In genomic region chr17:55266051-55266957, GRCh38 we compare ENCODE assay signal across 9 cellular contexts. TPM values are rescaled to one million over a fixed set of nuclear protein-coding genes. Genes with fewer than 3 reads are reported as not detected.
DNase-seq lines count a peak whose midpoint lies in the region; ATAC-seq and TF ChIP-seq lines count a peak whose summit lies in the region.
"Had no signal": no experiment of that assay in that cellular context is flagged by ENCODE, and none has a peak within 500 bp of the region (broad histone marks: within the 10 kb centered on the region; RNA-seq: fewer than 3 reads in every experiment).

No MANE protein-coding gene starts in this region.

- no peaks in the 10 kb centered on the region for H4K20me1 ChIP-seq in hepatocyte (ENCODE audit: insufficient read depth, poor library complexity, severe bottlenecking)

- H3K27me3 ChIP-seq in hepatocyte (peaks cover 83% of the 10 kb centered on the region), prostate gland (replicated peaks; ENCODE audit: insufficient read depth) (no peaks in the 10 kb centered on the region)

- peak overlapping the region; percentile 33 for H3K4me3 Mint-ChIP-seq in activated CD4-positive, alpha-beta memory T cell treated with anti-CD3 and anti-CD28 coated beads, Interleukin-2, amount 10 ng/mL, durations not matched to agents 7 days and 5 days

- H3K4me2 ChIP-seq in hepatocyte = peak overlapping the region; percentile 97

- CTCF ChIA-PET in activated CD4-positive, alpha-beta memory T cell treated with anti-CD3 and anti-CD28 coated beads, Interleukin-2, amount 10 ng/mL, durations not matched to agents 7 days and 5 days (lab: Charles Lee) = interaction anchor here (0.7 to 1.3 kb wide), 2 partner anchors 28 kb away, joined by 3 to 4 read pairs; no protein-coding TSS in a partner anchor

- H2AFZ ChIP-seq in hepatocyte = peak overlapping the region; percentile 73

- peaks cover 71% of the 10 kb centered on the region for H3K27me3 Mint-ChIP-seq in activated CD4-positive, alpha-beta memory T cell treated with anti-CD3 and anti-CD28 coated beads, Interleukin-2, amount 10 ng/mL, durations not matched to agents 7 days and 5 days

- H3K27ac Mint-ChIP-seq in activated CD4-positive, alpha-beta memory T cell treated with anti-CD3 and anti-CD28 coated beads, Interleukin-2, amount 10 ng/mL, durations not matched to agents 7 days and 5 days = no peak overlapping the region

- WGBS in hepatocyte (ENCODE audit: low lambda C conversion rate, missing lambda C conversion rate) = 24% methylated on average over 23 of the region's 25 CpGs
- WGBS in prostate gland = 11% methylated on average over 25 of the region's 25 CpGs

- ATAC-seq in GM18505 (IDR thresholded peaks at IDR 0.05; ENCODE audit: unreplicated experiment) (no peak), GM21825 (IDR thresholded peaks at IDR 0.05; ENCODE audit: unreplicated experiment) (no peak)

- TF ChIP-seq POLR2A in prostate gland (IDR thresholded peaks at IDR 0.05) = no peak
- TF ChIP-seq POLR2A in GM18505 (IDR thresholded peaks at IDR 0.05; ENCODE audit: borderline replicate concordance, extremely low read depth, insufficient read depth, insufficient read length) = no peak

- H3K36me3 Mint-ChIP-seq in activated CD4-positive, alpha-beta memory T cell treated with anti-CD3 and anti-CD28 coated beads, Interleukin-2, amount 10 ng/mL, durations not matched to agents 7 days and 5 days (ENCODE audit: low read depth) = no peaks in the 10 kb centered on the region

- in situ Hi-C loops in G401 (cut with HindIII; ENCODE audit: low sequenced_read_pairs) = no loop called here

- POLR2A ChIA-PET in activated CD4-positive, alpha-beta memory T cell treated with anti-CD3 and anti-CD28 coated beads, Interleukin-2, amount 10 ng/mL, durations not matched to agents 7 days and 5 days (lab: Charles Lee) = interaction anchor here (1.4 to 4.7 kb wide), 2 partner anchors 10 to 28 kb away, joined by 3 to 25 read pairs; no protein-coding TSS in a partner anchor

- no peaks in the 10 kb centered on the region for H3K9me3 Mint-ChIP-seq in activated CD4-positive, alpha-beta memory T cell treated with anti-CD3 and anti-CD28 coated beads, Interleukin-2, amount 10 ng/mL, durations not matched to agents 7 days and 5 days

- peaks cover 20% of the 10 kb centered on the region for H3K4me1 Mint-ChIP-seq in activated CD4-positive, alpha-beta memory T cell treated with anti-CD3 and anti-CD28 coated beads, Interleukin-2, amount 10 ng/mL, durations not matched to agents 7 days and 5 days

- H3K4me3 ChIP-seq in hepatocyte (no peak overlapping the region), prostate gland (peak overlapping the region; percentile 39 to 45)

- TF ChIP-seq CTCF in hepatocyte (IDR thresholded peaks at IDR 0.05; ENCODE audit: poor library complexity) (no peak), prostate gland (IDR thresholded peaks at IDR 0.05) (no peak)

- intact Hi-C loops in prostate gland (cut with DNase I) = loop anchor here (10.0 kb wide), 1 partner anchor 78 kb away; no protein-coding TSS in a partner anchor

- H3K27ac ChIP-seq in hepatocyte (no peak overlapping the region), prostate gland (peak overlapping the region; percentile 78 to 80)

- no peaks in the 10 kb centered on the region for H3K36me3 ChIP-seq in hepatocyte (replicated peaks; ENCODE audit: insufficient read depth, low read depth)
- no peaks in the 10 kb centered on the region for H3K36me3 ChIP-seq in prostate gland

- DNase-seq in G401 (ENCODE audit: low spot score) = peak; percentile 60
- DNase-seq in activated CD4-positive, alpha-beta memory T cell treated with anti-CD3 and anti-CD28 coated beads, Interleukin-2, amount 10 ng/mL, durations not matched to agents 7 days and 5 days = no peak
- DNase-seq in hepatocyte (ENCODE audit: low spot score) = no peak
- DNase-seq in prostate gland (ENCODE audit: low spot score) = no peak
- DNase-seq in NCI-H524 treated with DMSO at 0.1 percent for 48 hours (lab: John Stamatoyannopoulos, UW) = no peak
- no peak for DNase-seq in dermis blood vessel endothelial cell
- DNase-seq: NCI-H510A had no signal

- no peaks in the 10 kb centered on the region for H3K79me2 ChIP-seq in hepatocyte

- H3K4me1 ChIP-seq in hepatocyte (ENCODE audit: insufficient read depth) (peaks cover 18% of the 10 kb centered on the region), prostate gland (replicated peaks) (no peaks in the 10 kb centered on the region)

- no peaks in the 10 kb centered on the region for H3K9me3 ChIP-seq in hepatocyte (ENCODE audit: low read depth)
- H3K9me3 ChIP-seq in prostate gland = no peaks in the 10 kb centered on the region

- H3K9me2 ChIP-seq in hepatocyte (replicated peaks; ENCODE audit: insufficient read depth) = no peaks in the 10 kb centered on the region

RNA-seq across cellular contexts. Expression of gene HLF, which starts 1.5 kb away (rescaled TPM):
- total RNA-seq in G401 (2014; rRNA removed; shearing (Covaris generic)) = 0.12 and 0.95 TPM in 2 replicates
- 1 to 10 TPM; 2.8 to 3.3 TPM for total RNA-seq in activated CD4-positive, alpha-beta memory T cell treated with anti-CD3 and anti-CD28 coated beads, Interleukin-2, amount 10 ng/mL, durations not matched to agents 7 days and 5 days
- 0.32 and 0.60 TPM in 2 replicates for total RNA-seq in hepatocyte
- polyA plus RNA-seq in hepatocyte = 0.26 and 0.48 TPM in 2 replicates
- total RNA-seq in prostate gland = 10 to 100 TPM; 26.5 to 34.9 TPM
- 0.05 TPM in 1 of 2 replicates, not detected in the other for total RNA-seq in dermis blood vessel endothelial cell

Comparison
In these comparisons a context has a peak if more than half of its experiments do, and no peak if none do; other contexts are left out.
1. RNA of gene HLF, which starts 1.5 kb away (total RNA-seq): 26.5 to 34.9 TPM in prostate gland; 2.8 to 3.3 TPM in activated CD4-positive, alpha-beta memory T cell treated with anti-CD3 and anti-CD28 coated beads, Interleukin-2, amount 10 ng/mL, durations not matched to agents 7 days and 5 days, 0.12 to 0.95 TPM in G401, 0.32 to 0.60 TPM in hepatocyte and 0.05 TPM in dermis blood vessel endothelial cell; every median in the first group is over 4 times any median in the second.